11 cellular contexts compared by ENCODE assay signal in genomic region chr7:20113423-20114027, GRCh38.
DNase-seq lines count a peak whose midpoint lies in the region; ATAC-seq lines count a peak whose summit lies in the region.
"Had no signal": no experiment of that assay in that cellular context is flagged by ENCODE, and none has a peak within 500 bp of the region (broad histone marks: within the 10 kb centered on the region; RNA-seq: fewer than 3 reads in every experiment).

No MANE protein-coding gene starts in this region.

- H3K9me3 Mint-ChIP-seq in activated T-helper 2 cell treated with anti-CD3 and anti-CD28 coated beads, Interferon-gamma antibody, Interleukin-2, Interleukin-4, amounts not matched to agents 10 μg/mL and 5 μg/mL and 100 μg/mL, durations not matched to agents 14 hours and 24 hours and 36 hours = no peaks in the 10 kb centered on the region

- ATAC-seq in GM18508 (IDR thresholded peaks at IDR 0.05; ENCODE audit: insufficient read depth, unreplicated experiment) = peak; percentile 70
- ATAC-seq in GM21717 (IDR thresholded peaks at IDR 0.05; ENCODE audit: unreplicated experiment) = peak; percentile 91
- ATAC-seq in HG03457 (IDR thresholded peaks at IDR 0.05; ENCODE audit: unreplicated experiment) = peak; percentile 66

- H3K36me3 Mint-ChIP-seq in activated T-helper 2 cell treated with anti-CD3 and anti-CD28 coated beads, Interferon-gamma antibody, Interleukin-2, Interleukin-4, amounts not matched to agents 10 μg/mL and 5 μg/mL and 100 μg/mL, durations not matched to agents 14 hours and 24 hours and 36 hours (ENCODE audit: low read depth) = no peaks in the 10 kb centered on the region

- DNase-seq in germinal center (ENCODE audit: low spot score) = peak; percentile 10
- DNase-seq in activated T-helper 2 cell treated with anti-CD3 and anti-CD28 coated beads, Interferon-gamma antibody, Interleukin-2, Interleukin-4, amounts not matched to agents 10 μg/mL and 5 μg/mL and 100 μg/mL, durations not matched to agents 14 hours and 24 hours and 36 hours (ENCODE audit: low spot score) = no peak
- no peak for DNase-seq in NCI-H1694 (lab: John Stamatoyannopoulos, UW)
- no peak for DNase-seq in stimulated activated CD8-positive, alpha-beta memory T cell treated with anti-CD3 and anti-CD28 coated beads, Interleukin-4, amount 100 ng/mL, for 48 hours
- DNase-seq in NCI-H510A treated with DMSO at 0.1 percent for 48 hours (lab: John Stamatoyannopoulos, UW) = no peak
- DNase-seq: activated CD4-positive, CD25-positive, alpha-beta regulatory T cell treated with anti-CD3 and anti-CD28 coated beads, Interleukin-2, amount 50 U/mL, for 72 hours; kidney glomerular epithelial cell; NCI-H1048 had no signal

- intact Hi-C loops in activated T-helper 2 cell treated with anti-CD3 and anti-CD28 coated beads, Interferon-gamma antibody, Interleukin-2, Interleukin-4, amounts not matched to agents 10 μg/mL and 5 μg/mL and 100 μg/mL, durations not matched to agents 14 hours and 24 hours and 36 hours (cut with micrococcal nuclease) = no loop called here

- no peaks in the 10 kb centered on the region for H3K27me3 Mint-ChIP-seq in activated T-helper 2 cell treated with anti-CD3 and anti-CD28 coated beads, Interferon-gamma antibody, Interleukin-2, Interleukin-4, amounts not matched to agents 10 μg/mL and 5 μg/mL and 100 μg/mL, durations not matched to agents 14 hours and 24 hours and 36 hours (ENCODE audit: low read depth)

- no peak overlapping the region for H3K4me3 Mint-ChIP-seq in activated T-helper 2 cell treated with anti-CD3 and anti-CD28 coated beads, Interferon-gamma antibody, Interleukin-2, Interleukin-4, amounts not matched to agents 10 μg/mL and 5 μg/mL and 100 μg/mL, durations not matched to agents 14 hours and 24 hours and 36 hours (ENCODE audit: low read depth)

- H3K27ac Mint-ChIP-seq in activated T-helper 2 cell treated with anti-CD3 and anti-CD28 coated beads, Interferon-gamma antibody, Interleukin-2, Interleukin-4, amounts not matched to agents 10 μg/mL and 5 μg/mL and 100 μg/mL, durations not matched to agents 14 hours and 24 hours and 36 hours = no peak overlapping the region

- peaks cover 7% of the 10 kb centered on the region for H3K4me1 Mint-ChIP-seq in activated T-helper 2 cell treated with anti-CD3 and anti-CD28 coated beads, Interferon-gamma antibody, Interleukin-2, Interleukin-4, amounts not matched to agents 10 μg/mL and 5 μg/mL and 100 μg/mL, durations not matched to agents 14 hours and 24 hours and 36 hours (ENCODE audit: low read depth)
